8 cellular contexts compared by ENCODE assay signal in the genomic region with DNA sequence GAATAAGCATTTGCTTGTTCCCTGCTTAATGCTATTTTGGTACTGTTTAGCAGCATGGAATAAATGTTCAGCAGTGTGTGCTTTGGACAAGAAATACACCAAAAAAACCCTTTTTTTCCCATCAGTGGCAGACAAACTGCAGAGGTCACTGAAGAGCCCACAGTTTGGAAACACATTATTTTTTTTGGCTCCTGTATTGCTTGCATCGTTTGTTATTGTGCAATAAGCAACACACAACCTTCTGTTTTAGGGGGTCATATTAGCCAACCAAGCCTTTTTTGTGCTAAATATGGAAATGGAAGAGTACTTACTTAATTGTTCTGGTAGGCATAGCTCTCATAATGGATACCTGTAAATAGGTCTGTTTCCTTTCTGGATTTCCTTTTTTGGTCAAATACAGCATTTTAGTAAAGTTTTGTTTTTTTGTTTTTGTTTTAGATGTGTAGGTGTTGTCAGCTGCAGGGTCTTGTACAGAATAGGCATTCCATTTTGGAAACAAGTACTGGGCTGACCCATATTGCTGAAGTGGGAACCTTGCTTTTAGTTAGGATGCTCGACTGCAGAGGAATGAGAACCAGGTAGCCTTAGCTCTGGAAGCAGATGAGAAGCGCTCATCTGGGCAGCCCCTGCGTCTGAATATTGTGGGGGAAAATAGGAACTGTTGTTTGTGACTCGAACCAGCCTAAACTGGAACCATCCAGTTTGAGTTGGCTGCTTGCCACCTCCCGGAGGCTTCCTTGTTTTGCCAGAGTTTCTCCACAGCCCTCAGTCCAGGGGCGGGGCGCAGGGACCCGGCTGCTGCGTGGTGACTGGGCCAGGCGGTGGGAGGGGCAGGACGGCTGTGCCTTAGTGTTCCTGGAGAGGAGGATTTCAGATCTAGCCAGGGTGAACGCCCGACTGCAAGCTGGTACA. TPM values are rescaled to one million over a fixed set of nuclear protein-coding genes. Genes with fewer than 3 reads are reported as not detected.
DNase-seq lines count a peak whose midpoint lies in the region; ATAC-seq, FAIRE-seq and TF ChIP-seq lines count a peak whose summit lies in the region.

No MANE protein-coding gene starts in this region.

- H3K27ac ChIP-seq in neutrophil = peak overlapping the region; percentile 80

- H3K9me3 ChIP-seq in neutrophil = no peaks in the 10 kb centered on the region

- peak overlapping the region; percentile 63 to 65 for H3K4me3 ChIP-seq in neutrophil (ENCODE audit: low read depth in 1 of 2, low read length in 1 of 2)

- ATAC-seq in Right ventricle myocardium superior (ENCODE audit: poor library complexity) = peak; percentile 97

- H3K27me3 ChIP-seq in neutrophil = no peaks in the 10 kb centered on the region

- DNase-seq in GM10266 (ENCODE audit: extremely low spot score) = peak; percentile 13
- peak in 70 of 76 experiments; percentile 4 to 78 (median 56) for DNase-seq in HUDEP-2 (lab: John Stamatoyannopoulos, UW; ENCODE audit: unreplicated experiment in 76 of 76)
- peak; percentile 86 to 92 for DNase-seq in NOMO-1 (lab: John Stamatoyannopoulos, UW; ENCODE audit: unreplicated experiment in 2 of 2)
- peak; percentile 36 to 99 (median 93) for DNase-seq in amygdala (lab: John Stamatoyannopoulos, UW)
- DNase-seq in Right ventricle myocardium superior = peak; percentile 98
- DNase-seq in urothelium cell line (ENCODE audit: low spot score) = peak; percentile 90
- no peak for DNase-seq in NK-92 (lab: John Stamatoyannopoulos, UW; ENCODE audit: unreplicated experiment)

- intact Hi-C loops in Right ventricle myocardium superior (cut with DNase I) = loop anchor here (5.0 kb wide), 1 partner anchor 39 kb away; the partner anchor contains the start of gene SPEN

- no peak for FAIRE-seq in urothelium cell line (lab: Jason Lieb, UNC)

- TF ChIP-seq CTCF in GM10266 (IDR thresholded peaks at IDR 0.05; ENCODE audit: control insufficient read depth, insufficient read depth, low read depth, missing control alignments) = no peak
- peak; percentile 15 for TF ChIP-seq CTCF in neutrophil (IDR thresholded peaks at IDR 0.05)

- peaks cover 15% of the 10 kb centered on the region for H3K36me3 ChIP-seq in neutrophil

- H3K4me1 ChIP-seq in neutrophil (ENCODE audit: control insufficient read depth in 1 of 2, insufficient read depth in 1 of 2, low read depth in 1 of 2, low read length in 1 of 2) = peaks cover 31% of the 10 kb centered on the region in 2 experiments

RNA-seq across cellular contexts. Expression of gene SPEN, which starts 38.5 kb away (rescaled TPM):
- total RNA-seq in Right ventricle myocardium superior = 20.3 TPM
